10 cellular contexts compared by ENCODE assay signal in the genomic region with DNA sequence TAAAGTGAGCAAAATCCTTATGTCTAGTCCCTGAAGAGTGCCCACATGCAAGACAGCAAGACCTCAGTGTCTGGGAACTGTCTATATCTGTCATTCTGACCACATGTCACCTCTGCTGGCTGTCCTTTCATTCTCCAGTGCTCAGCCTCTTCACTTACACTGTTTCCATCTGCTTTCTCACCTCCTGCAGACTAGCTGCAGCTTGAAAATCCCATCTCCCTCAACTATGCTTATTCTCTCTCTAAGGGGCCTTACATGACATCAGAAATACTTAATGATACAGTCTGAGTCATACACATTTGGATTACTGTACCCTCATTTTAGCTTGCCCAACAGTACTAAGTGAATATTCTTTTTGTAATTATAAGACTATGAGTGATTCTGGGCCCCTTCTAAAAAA.
DNase-seq lines count a peak whose midpoint lies in the region; ATAC-seq and TF ChIP-seq lines count a peak whose summit lies in the region.
"Had no signal": no experiment of that assay in that cellular context is flagged by ENCODE, and none has a peak within 500 bp of the region (broad histone marks: within the 10 kb centered on the region; RNA-seq: fewer than 3 reads in every experiment).

No MANE protein-coding gene starts in this region.

- H3K27me3 ChIP-seq in brain microvascular endothelial cell (replicated peaks), result no peaks in the 10 kb centered on the region
- no peaks in the 10 kb centered on the region for H3K27me3 ChIP-seq in CD4-positive, alpha-beta memory T cell (ENCODE audit: insufficient read depth, low read length)
- H3K27me3 ChIP-seq: body of pancreas had no signal

- no peaks in the 10 kb centered on the region for H3K36me3 ChIP-seq in brain microvascular endothelial cell (replicated peaks)
- H3K36me3 ChIP-seq in CD4-positive, alpha-beta memory T cell (ENCODE audit: insufficient read depth, low read length), result no peaks in the 10 kb centered on the region

- POLR2A ChIA-PET in CD4-positive, alpha-beta memory T cell (lab: Charles Lee; ENCODE audit: partially characterized antibody), result no interaction called here

- no peak for ATAC-seq in GM21447 (IDR thresholded peaks at IDR 0.05; ENCODE audit: unreplicated experiment)

- H3K27ac Mint-ChIP-seq in CD4-positive, alpha-beta memory T cell, result no peak overlapping the region
- H3K27ac Mint-ChIP-seq: stimulated activated memory B cell treated with anti-CD40 and anti-IgM and Interleukin-4, amounts not matched to agents 10 μg/mL and 1 μg/mL and 100 μg/mL, for 72 hours had no signal

- no peaks in the 10 kb centered on the region for H3K9me3 Mint-ChIP-seq in CD4-positive, alpha-beta memory T cell
- H3K9me3 Mint-ChIP-seq: stimulated activated memory B cell treated with anti-CD40 and anti-IgM and Interleukin-4, amounts not matched to agents 10 μg/mL and 1 μg/mL and 100 μg/mL, for 72 hours had no signal

- no peak overlapping the region for H3K27ac ChIP-seq in brain microvascular endothelial cell
- H3K27ac ChIP-seq in CD4-positive, alpha-beta memory T cell (ENCODE audit: low read depth, low read length), result no peak overlapping the region
- H3K27ac ChIP-seq: body of pancreas had no signal

- no peaks in the 10 kb centered on the region for H3K9me3 ChIP-seq in CD4-positive, alpha-beta memory T cell (ENCODE audit: control insufficient read depth in 1 of 2, low read length in 2 of 2)
- H3K9me3 ChIP-seq: body of pancreas had no signal

- no peaks in the 10 kb centered on the region for H3K4me1 ChIP-seq in CD4-positive, alpha-beta memory T cell (ENCODE audit: insufficient read depth, low read length)

- no peak for TF ChIP-seq CTCF in brain microvascular endothelial cell (IDR thresholded peaks at IDR 0.05; ENCODE audit: low read depth, low read length, missing control alignments)

- no peaks in the 10 kb centered on the region for H3K36me3 Mint-ChIP-seq in CD4-positive, alpha-beta memory T cell
- H3K36me3 Mint-ChIP-seq: stimulated activated memory B cell treated with anti-CD40 and anti-IgM and Interleukin-4, amounts not matched to agents 10 μg/mL and 1 μg/mL and 100 μg/mL, for 72 hours had no signal

- intact Hi-C loops in CD4-positive, alpha-beta memory T cell (cut with micrococcal nuclease), result no loop called here

- DNase-seq in GM04504 (ENCODE audit: low read depth) (peak; percentile 13), M059J (ENCODE audit: low read depth) (peak; percentile 84), brain microvascular endothelial cell (peak; percentile 26), myocyte (ENCODE audit: low read depth) (peak; percentile 53), NCI-H774 (lab: John Stamatoyannopoulos, UW) (no peak), HK-2 (ENCODE audit: unreplicated experiment) (no peak)
- no peak for DNase-seq in CD4-positive, alpha-beta memory T cell
- DNase-seq: body of pancreas had no signal

- peaks cover 0 to 8% of the 10 kb centered on the region in 2 donors for H3K27me3 Mint-ChIP-seq in CD4-positive, alpha-beta memory T cell
- H3K27me3 Mint-ChIP-seq: stimulated activated memory B cell treated with anti-CD40 and anti-IgM and Interleukin-4, amounts not matched to agents 10 μg/mL and 1 μg/mL and 100 μg/mL, for 72 hours had no signal

- H3K4me3 Mint-ChIP-seq in CD4-positive, alpha-beta memory T cell, result no peak overlapping the region
- H3K4me3 Mint-ChIP-seq: stimulated activated memory B cell treated with anti-CD40 and anti-IgM and Interleukin-4, amounts not matched to agents 10 μg/mL and 1 μg/mL and 100 μg/mL, for 72 hours had no signal

- in situ Hi-C loops in brain microvascular endothelial cell (cut with HindIII; ENCODE audit: low pct_ligation_motif_present, low sequenced_read_pairs), result no loop called here

- H3K4me3 ChIP-seq in brain microvascular endothelial cell (ENCODE audit: low read depth, low read length), result no peak overlapping the region
- H3K4me3 ChIP-seq in CD4-positive, alpha-beta memory T cell (ENCODE audit: low read length in 2 of 2), result no peak overlapping the region
- H3K4me3 ChIP-seq: body of pancreas had no signal

- no peaks in the 10 kb centered on the region for H3K4me1 Mint-ChIP-seq in CD4-positive, alpha-beta memory T cell

- CTCF ChIA-PET in CD4-positive, alpha-beta memory T cell (lab: Charles Lee; ENCODE audit: partially characterized antibody), result no interaction called here

Comparison
In these comparisons a context has a peak if more than half of its experiments do, and no peak if none do; other contexts are left out.
1. DNase-seq: peak in GM04504 (single experiment), M059J (single experiment), brain microvascular endothelial cell (single experiment) and myocyte (single experiment); none in NCI-H774 (single experiment), HK-2 (single experiment) and CD4-positive, alpha-beta memory T cell (0 of 5).